Comparison of ENCODE assay signal across 22 cellular contexts in the genomic region with DNA sequence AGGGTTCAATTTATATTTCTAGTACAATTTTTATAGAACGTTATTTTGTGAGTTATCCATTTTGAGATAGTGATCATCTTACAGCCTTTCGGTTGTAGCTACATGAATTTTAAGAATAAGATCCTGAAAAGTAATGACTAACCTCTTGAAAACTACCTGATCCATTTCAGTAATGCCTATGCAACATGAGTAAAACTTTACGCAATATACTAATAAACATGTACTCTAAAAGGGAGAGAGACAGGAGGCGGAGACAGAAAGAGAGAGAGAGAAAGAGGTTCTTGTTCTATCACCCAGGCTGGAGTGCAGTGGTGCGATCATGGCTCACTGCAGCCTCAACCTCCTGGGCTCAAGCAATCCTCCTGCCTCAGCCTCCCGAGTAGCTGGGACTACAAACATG.
"Had no signal": no experiment of that assay in that cellular context is flagged by ENCODE, and none has a peak within 500 bp of the region (broad histone marks: within the 10 kb centered on the region; RNA-seq: fewer than 3 reads in every experiment).

No MANE protein-coding gene starts in this region.

- H3K27me3 ChIP-seq: gastrocnemius medialis, right atrium auricular region, tibial nerve had no signal

- ATAC-seq: activated CD8-positive, alpha-beta T cell treated with anti-CD3 and anti-CD28 coated beads for 36 hours; activated T-cell treated with anti-CD3 and anti-CD28 coated beads, Interleukin-2, amount 50 U/mL, for 4 hours; activated T-helper 17 cell treated with anti-CD3 and anti-CD28 coated beads, Interleukin-2, amount 50 U/mL, for 72 hours; gastrocnemius medialis; naive thymus-derived CD8-positive, alpha-beta T cell; psoas muscle had no signal

- H3K9me3 ChIP-seq: gastrocnemius medialis, psoas muscle, right atrium auricular region, tibial nerve had no signal

- H2AFZ ChIP-seq: parathyroid adenoma had no signal

- H3K4me3 ChIP-seq: gastrocnemius medialis, psoas muscle, right atrium auricular region, tibial nerve had no signal

- DNase-seq: activated CD4-positive, alpha-beta T cell treated with anti-CD3 and anti-CD28 coated beads for 1 hour; activated CD4-positive, alpha-beta T cell treated with anti-CD3 and anti-CD28 coated beads, Interleukin-2, amount 50 U/mL, for 1 hour; activated CD8-positive, alpha-beta T cell treated with anti-CD3 and anti-CD28 coated beads for 36 hours; activated gamma-delta T cell treated with Interleukin-2 at 50 U/mL for 16 hours; activated naive CD4-positive, alpha-beta T cell treated with anti-CD3 and anti-CD28 coated beads, Interleukin-2, amount 50 U/mL, for 16 hours; activated T-cell treated with anti-CD3 and anti-CD28 coated beads, Interleukin-2, amount 50 U/mL, for 4 hours; amygdala; dermis blood vessel endothelial cell; effector CD4-positive, alpha-beta T cell; gastrocnemius medialis; glutamatergic neuron; islet precursor cell; naive thymus-derived CD8-positive, alpha-beta T cell; nucleus accumbens; psoas muscle; stimulated activated CD4-positive, alpha-beta T cell treated with anti-CD3 and anti-CD28 coated beads, Interleukin-15, amount 100 ng/mL, for 24 hours; stimulated activated naive CD4-positive, alpha-beta T cell treated with Interleukin-2 at 50 U/mL for 16 hours; T-helper 2 cell had no signal

- H3K4me1 ChIP-seq: gastrocnemius medialis, psoas muscle, right atrium auricular region, tibial nerve had no signal

- H3K9ac ChIP-seq: parathyroid adenoma had no signal

- H3K36me3 ChIP-seq: gastrocnemius medialis, right atrium auricular region, tibial nerve had no signal

- H3K27ac ChIP-seq: gastrocnemius medialis, parathyroid adenoma, psoas muscle, right atrium auricular region, tibial nerve had no signal

- H3K79me2 ChIP-seq: parathyroid adenoma had no signal
